In genomic region chr18:57728941-57729511, GRCh38 we compare ENCODE assay signal across 13 cellular contexts.
DNase-seq lines count a peak whose midpoint lies in the region; ATAC-seq and TF ChIP-seq lines count a peak whose summit lies in the region.
"Had no signal": no experiment of that assay in that cellular context is flagged by ENCODE, and none has a peak within 500 bp of the region (broad histone marks: within the 10 kb centered on the region; RNA-seq: fewer than 3 reads in every experiment).

No MANE protein-coding gene starts in this region.

- H3K4me1 Mint-ChIP-seq in HFFc6 (ENCODE audit: low read depth) = peaks cover 48% of the 10 kb centered on the region
- H3K4me1 Mint-ChIP-seq in CD4-positive, alpha-beta T cell (ENCODE audit: low read depth) = no peaks in the 10 kb centered on the region
- H3K4me1 Mint-ChIP-seq: T-helper 17 cell had no signal

- peaks cover 7% of the 10 kb centered on the region for H3K27me3 Mint-ChIP-seq in HFFc6 (ENCODE audit: insufficient read depth)
- H3K27me3 Mint-ChIP-seq in CD4-positive, alpha-beta T cell = no peaks in the 10 kb centered on the region
- H3K27me3 Mint-ChIP-seq: effector memory CD8-positive, alpha-beta T cell; stimulated activated naive CD8-positive, alpha-beta T cell treated with anti-CD3 and anti-CD28 coated beads, Interleukin-15, Interleukin-2, amounts not matched to agents 100 ng/mL and 50 ng/mL, for 24 hours; T-helper 17 cell had no signal

- H3K4me3 ChIP-seq in RWPE2 (ENCODE audit: severe bottlenecking) (no peak overlapping the region), fibroblast of the aortic adventitia (ENCODE audit: low read depth, low read length) (no peak overlapping the region), tibial artery (no peak overlapping the region)

- TF ChIP-seq CTCF in HFFc6 (IDR thresholded peaks at IDR 0.05) = no peak
- no peak for TF ChIP-seq CTCF in RWPE2 (IDR thresholded peaks at IDR 0.05; ENCODE audit: poor library complexity, severe bottlenecking)
- no peak for TF ChIP-seq CTCF in fibroblast of the aortic adventitia (IDR thresholded peaks at IDR 0.05; ENCODE audit: insufficient read depth, low read length)
- TF ChIP-seq CTCF in tibial artery (IDR thresholded peaks at IDR 0.05) = no peak
- no peak for TF ChIP-seq CTCF in CD4-positive, alpha-beta T cell (IDR thresholded peaks at IDR 0.05)

- POLR2A ChIA-PET in CD4-positive, alpha-beta T cell (lab: Charles Lee) = no interaction called here

- peak overlapping the region; percentile 72 for H3K27ac Mint-ChIP-seq in HFFc6
- no peak overlapping the region for H3K27ac Mint-ChIP-seq in CD4-positive, alpha-beta T cell
- H3K27ac Mint-ChIP-seq: effector memory CD8-positive, alpha-beta T cell; nephron progenitor cell; stimulated activated naive CD8-positive, alpha-beta T cell treated with anti-CD3 and anti-CD28 coated beads, Interleukin-15, Interleukin-2, amounts not matched to agents 100 ng/mL and 50 ng/mL, for 24 hours; T-helper 17 cell had no signal

- intact Hi-C loops in tibial artery (cut with DNase I; ENCODE audit: low total_unique reads) = no loop called here
- intact Hi-C loops in CD4-positive, alpha-beta T cell (cut with DNase I, micrococcal nuclease) = no loop called here

- H3K36me3 Mint-ChIP-seq in HFFc6 (ENCODE audit: low read depth) = peaks cover 65% of the 10 kb centered on the region
- peaks cover 27% of the 10 kb centered on the region for H3K36me3 Mint-ChIP-seq in CD4-positive, alpha-beta T cell (ENCODE audit: low read depth)

- CTCF ChIA-PET in CD4-positive, alpha-beta T cell (lab: Charles Lee) = interaction anchor here (0.5 kb wide), 1 partner anchor 40 kb away, joined by 3 read pairs; no protein-coding TSS in a partner anchor

- H3K4me1 ChIP-seq in RWPE2 (ENCODE audit: insufficient read depth, poor library complexity, severe bottlenecking) (peaks cover 25% of the 10 kb centered on the region), tibial artery (peaks cover 0 to 24% (median 14%) of the 10 kb centered on the region in 4 donors)

- peak overlapping the region; percentile 52 for H3K4me3 Mint-ChIP-seq in HFFc6
- no peak overlapping the region for H3K4me3 Mint-ChIP-seq in CD4-positive, alpha-beta T cell
- H3K4me3 Mint-ChIP-seq: effector memory CD8-positive, alpha-beta T cell; nephron progenitor cell; stimulated activated naive CD8-positive, alpha-beta T cell treated with anti-CD3 and anti-CD28 coated beads, Interleukin-15, Interleukin-2, amounts not matched to agents 100 ng/mL and 50 ng/mL, for 24 hours; T-helper 17 cell had no signal

- no peaks in the 10 kb centered on the region for H3K9me3 Mint-ChIP-seq in HFFc6
- H3K9me3 Mint-ChIP-seq in CD4-positive, alpha-beta T cell = peaks cover 15% of the 10 kb centered on the region

- H3K27me3 ChIP-seq in RWPE2 (ENCODE audit: insufficient read depth, poor library complexity, severe bottlenecking) (no peaks in the 10 kb centered on the region), tibial artery (no peaks in the 10 kb centered on the region)
- no peaks in the 10 kb centered on the region for H3K27me3 ChIP-seq in CD4-positive, alpha-beta T cell (ENCODE audit: control insufficient read depth, insufficient read depth, low read length)

- DNase-seq in HFFc6 = peak; percentile 21
- no peak for DNase-seq in RWPE2 (ENCODE audit: low spot score)
- DNase-seq in fibroblast of the aortic adventitia (ENCODE audit: low read depth) = peak; percentile 32
- DNase-seq in tibial artery = no peak
- DNase-seq in occipital lobe (lab: John Stamatoyannopoulos, UW) = no peak
- no peak for DNase-seq in CD4-positive, alpha-beta T cell
- DNase-seq: DMS153; effector memory CD8-positive, alpha-beta T cell; NCI-H510A; nephron progenitor cell; T-helper 17 cell had no signal

- H3K36me3 ChIP-seq in RWPE2 (ENCODE audit: low read depth) (peaks cover 7% of the 10 kb centered on the region), tibial artery (peaks cover 19 to 38% (median 24%) of the 10 kb centered on the region in 3 donors)

- H3K27ac ChIP-seq in RWPE2 (ENCODE audit: poor library complexity, severe bottlenecking) (peak overlapping the region; percentile 81), tibial artery (peak overlapping the region; percentile 21 to 63)
- no peak overlapping the region for H3K27ac ChIP-seq in CD4-positive, alpha-beta T cell (ENCODE audit: low read depth, low read length)

- ATAC-seq in RWPE2 (ENCODE audit: low read depth) (peak; percentile 71), GM18502 (IDR thresholded peaks at IDR 0.05; ENCODE audit: poor library complexity, unreplicated experiment) (no peak)
- no peak for ATAC-seq in CD4-positive, alpha-beta T cell (ENCODE audit: poor library complexity)
- ATAC-seq: effector memory CD8-positive, alpha-beta T cell; T-helper 17 cell had no signal

- no peaks in the 10 kb centered on the region for H3K9me3 ChIP-seq in RWPE2 (ENCODE audit: severe bottlenecking)
- H3K9me3 ChIP-seq in tibial artery = no peaks in the 10 kb centered on the region
- H3K9me3 ChIP-seq in CD4-positive, alpha-beta T cell (ENCODE audit: control insufficient read depth, low read length) = peaks cover 41% of the 10 kb centered on the region

Comparison
In these comparisons a context has a peak if more than half of its experiments do, and no peak if none do; other contexts are left out.
1. DNase-seq: peak in HFFc6 (single experiment) and fibroblast of the aortic adventitia (single experiment); none in RWPE2 (single experiment), tibial artery (0 of 2), occipital lobe (single experiment) and CD4-positive, alpha-beta T cell (0 of 10).